1 cellular context compared by ENCODE assay signal in the genomic region with DNA sequence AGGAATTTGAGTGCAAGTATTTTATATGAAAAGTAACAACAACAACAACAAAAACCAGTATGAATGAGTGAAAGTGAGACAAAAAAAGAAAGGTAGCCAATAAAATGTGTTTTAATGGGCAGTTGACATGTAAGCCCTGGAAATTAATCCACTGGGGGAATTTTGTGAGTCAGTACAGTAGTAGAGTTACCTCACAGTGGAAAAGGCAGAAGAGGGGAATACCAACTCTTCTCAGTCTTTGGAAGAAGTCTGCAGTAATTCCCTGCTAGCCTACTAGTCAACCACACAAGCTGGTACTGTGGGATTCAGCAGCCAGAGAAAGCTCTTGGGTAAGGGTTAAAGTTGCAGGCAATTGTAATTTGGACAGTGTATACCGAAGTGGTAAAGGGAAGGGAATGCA.
TF ChIP-seq lines count a peak whose summit lies in the region.

No MANE protein-coding gene starts in this region.

TF ChIP-seq in GM12878, 131 proteins besides CTCF, POLR2A, EP300 and RAD21 (continued from another document and continues in another):
- TF ChIP-seq, protein P1, sequence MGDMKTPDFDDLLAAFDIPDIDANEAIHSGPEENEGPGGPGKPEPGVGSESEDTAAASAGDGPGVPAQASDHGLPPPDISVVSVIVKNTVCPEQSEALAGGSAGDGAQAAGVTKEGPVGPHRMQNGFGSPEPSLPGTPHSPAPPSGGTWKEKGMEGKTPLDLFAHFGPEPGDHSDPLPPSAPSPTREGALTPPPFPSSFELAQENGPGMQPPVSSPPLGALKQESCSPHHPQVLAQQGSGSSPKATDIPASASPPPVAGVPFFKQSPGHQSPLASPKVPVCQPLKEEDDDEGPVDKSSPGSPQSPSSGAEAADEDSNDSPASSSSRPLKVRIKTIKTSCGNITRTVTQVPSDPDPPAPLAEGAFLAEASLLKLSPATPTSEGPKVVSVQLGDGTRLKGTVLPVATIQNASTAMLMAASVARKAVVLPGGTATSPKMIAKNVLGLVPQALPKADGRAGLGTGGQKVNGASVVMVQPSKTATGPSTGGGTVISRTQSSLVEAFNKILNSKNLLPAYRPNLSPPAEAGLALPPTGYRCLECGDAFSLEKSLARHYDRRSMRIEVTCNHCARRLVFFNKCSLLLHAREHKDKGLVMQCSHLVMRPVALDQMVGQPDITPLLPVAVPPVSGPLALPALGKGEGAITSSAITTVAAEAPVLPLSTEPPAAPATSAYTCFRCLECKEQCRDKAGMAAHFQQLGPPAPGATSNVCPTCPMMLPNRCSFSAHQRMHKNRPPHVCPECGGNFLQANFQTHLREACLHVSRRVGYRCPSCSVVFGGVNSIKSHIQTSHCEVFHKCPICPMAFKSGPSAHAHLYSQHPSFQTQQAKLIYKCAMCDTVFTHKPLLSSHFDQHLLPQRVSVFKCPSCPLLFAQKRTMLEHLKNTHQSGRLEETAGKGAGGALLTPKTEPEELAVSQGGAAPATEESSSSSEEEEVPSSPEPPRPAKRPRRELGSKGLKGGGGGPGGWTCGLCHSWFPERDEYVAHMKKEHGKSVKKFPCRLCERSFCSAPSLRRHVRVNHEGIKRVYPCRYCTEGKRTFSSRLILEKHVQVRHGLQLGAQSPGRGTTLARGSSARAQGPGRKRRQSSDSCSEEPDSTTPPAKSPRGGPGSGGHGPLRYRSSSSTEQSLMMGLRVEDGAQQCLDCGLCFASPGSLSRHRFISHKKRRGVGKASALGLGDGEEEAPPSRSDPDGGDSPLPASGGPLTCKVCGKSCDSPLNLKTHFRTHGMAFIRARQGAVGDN (IDR thresholded peaks at IDR 0.05), result no peak
- TF ChIP-seq GABPA (IDR thresholded peaks at IDR 0.05; ENCODE audit: low read depth), result no peak
- TF ChIP-seq, protein P2, sequence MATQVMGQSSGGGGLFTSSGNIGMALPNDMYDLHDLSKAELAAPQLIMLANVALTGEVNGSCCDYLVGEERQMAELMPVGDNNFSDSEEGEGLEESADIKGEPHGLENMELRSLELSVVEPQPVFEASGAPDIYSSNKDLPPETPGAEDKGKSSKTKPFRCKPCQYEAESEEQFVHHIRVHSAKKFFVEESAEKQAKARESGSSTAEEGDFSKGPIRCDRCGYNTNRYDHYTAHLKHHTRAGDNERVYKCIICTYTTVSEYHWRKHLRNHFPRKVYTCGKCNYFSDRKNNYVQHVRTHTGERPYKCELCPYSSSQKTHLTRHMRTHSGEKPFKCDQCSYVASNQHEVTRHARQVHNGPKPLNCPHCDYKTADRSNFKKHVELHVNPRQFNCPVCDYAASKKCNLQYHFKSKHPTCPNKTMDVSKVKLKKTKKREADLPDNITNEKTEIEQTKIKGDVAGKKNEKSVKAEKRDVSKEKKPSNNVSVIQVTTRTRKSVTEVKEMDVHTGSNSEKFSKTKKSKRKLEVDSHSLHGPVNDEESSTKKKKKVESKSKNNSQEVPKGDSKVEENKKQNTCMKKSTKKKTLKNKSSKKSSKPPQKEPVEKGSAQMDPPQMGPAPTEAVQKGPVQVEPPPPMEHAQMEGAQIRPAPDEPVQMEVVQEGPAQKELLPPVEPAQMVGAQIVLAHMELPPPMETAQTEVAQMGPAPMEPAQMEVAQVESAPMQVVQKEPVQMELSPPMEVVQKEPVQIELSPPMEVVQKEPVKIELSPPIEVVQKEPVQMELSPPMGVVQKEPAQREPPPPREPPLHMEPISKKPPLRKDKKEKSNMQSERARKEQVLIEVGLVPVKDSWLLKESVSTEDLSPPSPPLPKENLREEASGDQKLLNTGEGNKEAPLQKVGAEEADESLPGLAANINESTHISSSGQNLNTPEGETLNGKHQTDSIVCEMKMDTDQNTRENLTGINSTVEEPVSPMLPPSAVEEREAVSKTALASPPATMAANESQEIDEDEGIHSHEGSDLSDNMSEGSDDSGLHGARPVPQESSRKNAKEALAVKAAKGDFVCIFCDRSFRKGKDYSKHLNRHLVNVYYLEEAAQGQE (IDR thresholded peaks at IDR 0.05; ENCODE audit: low read depth, low read length), result no peak
- TF ChIP-seq HDAC6 (IDR thresholded peaks at IDR 0.05; ENCODE audit: unreplicated experiment), result no peak
- peak; percentile 87 for TF ChIP-seq NFIC (IDR thresholded peaks at IDR 0.05; ENCODE audit: low read depth, low read length)
- peak; percentile 65 for TF ChIP-seq EED (IDR thresholded peaks at IDR 0.05; ENCODE audit: low read depth)
- TF ChIP-seq, protein P3, sequence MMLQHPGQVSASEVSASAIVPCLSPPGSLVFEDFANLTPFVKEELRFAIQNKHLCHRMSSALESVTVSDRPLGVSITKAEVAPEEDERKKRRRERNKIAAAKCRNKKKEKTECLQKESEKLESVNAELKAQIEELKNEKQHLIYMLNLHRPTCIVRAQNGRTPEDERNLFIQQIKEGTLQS (IDR thresholded peaks at IDR 0.05; ENCODE audit: borderline replicate concordance, extremely low read depth, low read depth, low read length), result no peak
- no peak for TF ChIP-seq ATF7 (IDR thresholded peaks at IDR 0.05; ENCODE audit: low read depth)
- no peak for TF ChIP-seq YBX1 (IDR thresholded peaks at IDR 0.05)
- TF ChIP-seq JUND (IDR thresholded peaks at IDR 0.05; ENCODE audit: low read depth, low read length), result no peak
- TF ChIP-seq NR2C2 (IDR thresholded peaks at IDR 0.05; ENCODE audit: borderline replicate concordance, control insufficient read depth, insufficient read length, low read depth), result no peak
- no peak for TF ChIP-seq GATAD2B (conservative IDR thresholded peaks at IDR 0.05; ENCODE audit: low read depth)
- TF ChIP-seq KAT2A (conservative IDR thresholded peaks at IDR 0.05; ENCODE audit: control insufficient read depth, low read depth, low read length), result no peak
- no peak for TF ChIP-seq RCOR1 (conservative IDR thresholded peaks at IDR 0.05; ENCODE audit: low read depth, low read length)
- TF ChIP-seq, protein P4, sequence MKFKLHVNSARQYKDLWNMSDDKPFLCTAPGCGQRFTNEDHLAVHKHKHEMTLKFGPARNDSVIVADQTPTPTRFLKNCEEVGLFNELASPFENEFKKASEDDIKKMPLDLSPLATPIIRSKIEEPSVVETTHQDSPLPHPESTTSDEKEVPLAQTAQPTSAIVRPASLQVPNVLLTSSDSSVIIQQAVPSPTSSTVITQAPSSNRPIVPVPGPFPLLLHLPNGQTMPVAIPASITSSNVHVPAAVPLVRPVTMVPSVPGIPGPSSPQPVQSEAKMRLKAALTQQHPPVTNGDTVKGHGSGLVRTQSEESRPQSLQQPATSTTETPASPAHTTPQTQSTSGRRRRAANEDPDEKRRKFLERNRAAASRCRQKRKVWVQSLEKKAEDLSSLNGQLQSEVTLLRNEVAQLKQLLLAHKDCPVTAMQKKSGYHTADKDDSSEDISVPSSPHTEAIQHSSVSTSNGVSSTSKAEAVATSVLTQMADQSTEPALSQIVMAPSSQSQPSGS (IDR thresholded peaks at IDR 0.05; ENCODE audit: low read length), result peak; percentile 55; the same call in 1 of the 2 replicates
- peak; percentile 79 for TF ChIP-seq JUNB (IDR thresholded peaks at IDR 0.05)
- peak; percentile 81; the same call in 1 of the 2 replicates for TF ChIP-seq FOXM1 (IDR thresholded peaks at IDR 0.05; ENCODE audit: low read depth, low read length)
- no peak for TF ChIP-seq RB1 (IDR thresholded peaks at IDR 0.05; ENCODE audit: borderline replicate concordance)
- peak; percentile 43; the same call in 1 of the 2 replicates for TF ChIP-seq BCL11A (IDR thresholded peaks at IDR 0.05; ENCODE audit: low read depth, low read length)
- no peak for TF ChIP-seq EZH2 (IDR thresholded peaks at IDR 0.05; ENCODE audit: borderline replicate concordance, control insufficient read depth, low read depth, low read length)
- no peak for TF ChIP-seq TBL1XR1 (IDR thresholded peaks at IDR 0.05; ENCODE audit: low read depth, low read length)
- TF ChIP-seq IKZF2 (IDR thresholded peaks at IDR 0.05), result peak; percentile 29 to 51; a peak in 3 of 4 replicates
- no peak for TF ChIP-seq NR2C1 (IDR thresholded peaks at IDR 0.05)
- TF ChIP-seq CBFB (IDR thresholded peaks at IDR 0.05; ENCODE audit: low read depth), result no peak
- peak; percentile 31; the same call in 1 of the 2 replicates for TF ChIP-seq DPF2 (IDR thresholded peaks at IDR 0.05)
- TF ChIP-seq SMAD5 (IDR thresholded peaks at IDR 0.05; ENCODE audit: low read depth), result no peak
- TF ChIP-seq YY1 (IDR thresholded peaks at IDR 0.05; ENCODE audit: low read depth, low read length), result no peak
- peak; percentile 55 for TF ChIP-seq IKZF1 (conservative IDR thresholded peaks at IDR 0.05)
- TF ChIP-seq, protein P5, sequence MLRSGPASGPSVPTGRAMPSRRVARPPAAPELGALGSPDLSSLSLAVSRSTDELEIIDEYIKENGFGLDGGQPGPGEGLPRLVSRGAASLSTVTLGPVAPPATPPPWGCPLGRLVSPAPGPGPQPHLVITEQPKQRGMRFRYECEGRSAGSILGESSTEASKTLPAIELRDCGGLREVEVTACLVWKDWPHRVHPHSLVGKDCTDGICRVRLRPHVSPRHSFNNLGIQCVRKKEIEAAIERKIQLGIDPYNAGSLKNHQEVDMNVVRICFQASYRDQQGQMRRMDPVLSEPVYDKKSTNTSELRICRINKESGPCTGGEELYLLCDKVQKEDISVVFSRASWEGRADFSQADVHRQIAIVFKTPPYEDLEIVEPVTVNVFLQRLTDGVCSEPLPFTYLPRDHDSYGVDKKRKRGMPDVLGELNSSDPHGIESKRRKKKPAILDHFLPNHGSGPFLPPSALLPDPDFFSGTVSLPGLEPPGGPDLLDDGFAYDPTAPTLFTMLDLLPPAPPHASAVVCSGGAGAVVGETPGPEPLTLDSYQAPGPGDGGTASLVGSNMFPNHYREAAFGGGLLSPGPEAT (IDR thresholded peaks at IDR 0.05; ENCODE audit: low read depth), result peak; percentile 44; the same call in 1 of the 2 replicates
- TF ChIP-seq, protein P6, sequence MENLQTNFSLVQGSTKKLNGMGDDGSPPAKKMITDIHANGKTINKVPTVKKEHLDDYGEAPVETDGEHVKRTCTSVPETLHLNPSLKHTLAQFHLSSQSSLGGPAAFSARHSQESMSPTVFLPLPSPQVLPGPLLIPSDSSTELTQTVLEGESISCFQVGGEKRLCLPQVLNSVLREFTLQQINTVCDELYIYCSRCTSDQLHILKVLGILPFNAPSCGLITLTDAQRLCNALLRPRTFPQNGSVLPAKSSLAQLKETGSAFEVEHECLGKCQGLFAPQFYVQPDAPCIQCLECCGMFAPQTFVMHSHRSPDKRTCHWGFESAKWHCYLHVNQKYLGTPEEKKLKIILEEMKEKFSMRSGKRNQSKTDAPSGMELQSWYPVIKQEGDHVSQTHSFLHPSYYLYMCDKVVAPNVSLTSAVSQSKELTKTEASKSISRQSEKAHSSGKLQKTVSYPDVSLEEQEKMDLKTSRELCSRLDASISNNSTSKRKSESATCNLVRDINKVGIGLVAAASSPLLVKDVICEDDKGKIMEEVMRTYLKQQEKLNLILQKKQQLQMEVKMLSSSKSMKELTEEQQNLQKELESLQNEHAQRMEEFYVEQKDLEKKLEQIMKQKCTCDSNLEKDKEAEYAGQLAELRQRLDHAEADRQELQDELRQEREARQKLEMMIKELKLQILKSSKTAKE (IDR thresholded peaks at IDR 0.05; ENCODE audit: low read depth, poor library complexity, severe bottlenecking), result no peak
- no peak for TF ChIP-seq ZZZ3 (IDR thresholded peaks at IDR 0.05; ENCODE audit: control insufficient read depth, insufficient read length, low read depth)
- TF ChIP-seq, protein P7, sequence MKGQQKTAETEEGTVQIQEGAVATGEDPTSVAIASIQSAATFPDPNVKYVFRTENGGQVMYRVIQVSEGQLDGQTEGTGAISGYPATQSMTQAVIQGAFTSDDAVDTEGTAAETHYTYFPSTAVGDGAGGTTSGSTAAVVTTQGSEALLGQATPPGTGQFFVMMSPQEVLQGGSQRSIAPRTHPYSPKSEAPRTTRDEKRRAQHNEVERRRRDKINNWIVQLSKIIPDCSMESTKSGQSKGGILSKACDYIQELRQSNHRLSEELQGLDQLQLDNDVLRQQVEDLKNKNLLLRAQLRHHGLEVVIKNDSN (IDR thresholded peaks at IDR 0.05; ENCODE audit: borderline replicate concordance, extremely low read length, insufficient read depth, low read depth, low read length), result no peak
- no peak for TF ChIP-seq HDAC2 (IDR thresholded peaks at IDR 0.05)
- no peak for TF ChIP-seq TARDBP (IDR thresholded peaks at IDR 0.05; ENCODE audit: borderline replicate concordance)
- TF ChIP-seq LARP7 (IDR thresholded peaks at IDR 0.05), result no peak
- TF ChIP-seq, protein P8, sequence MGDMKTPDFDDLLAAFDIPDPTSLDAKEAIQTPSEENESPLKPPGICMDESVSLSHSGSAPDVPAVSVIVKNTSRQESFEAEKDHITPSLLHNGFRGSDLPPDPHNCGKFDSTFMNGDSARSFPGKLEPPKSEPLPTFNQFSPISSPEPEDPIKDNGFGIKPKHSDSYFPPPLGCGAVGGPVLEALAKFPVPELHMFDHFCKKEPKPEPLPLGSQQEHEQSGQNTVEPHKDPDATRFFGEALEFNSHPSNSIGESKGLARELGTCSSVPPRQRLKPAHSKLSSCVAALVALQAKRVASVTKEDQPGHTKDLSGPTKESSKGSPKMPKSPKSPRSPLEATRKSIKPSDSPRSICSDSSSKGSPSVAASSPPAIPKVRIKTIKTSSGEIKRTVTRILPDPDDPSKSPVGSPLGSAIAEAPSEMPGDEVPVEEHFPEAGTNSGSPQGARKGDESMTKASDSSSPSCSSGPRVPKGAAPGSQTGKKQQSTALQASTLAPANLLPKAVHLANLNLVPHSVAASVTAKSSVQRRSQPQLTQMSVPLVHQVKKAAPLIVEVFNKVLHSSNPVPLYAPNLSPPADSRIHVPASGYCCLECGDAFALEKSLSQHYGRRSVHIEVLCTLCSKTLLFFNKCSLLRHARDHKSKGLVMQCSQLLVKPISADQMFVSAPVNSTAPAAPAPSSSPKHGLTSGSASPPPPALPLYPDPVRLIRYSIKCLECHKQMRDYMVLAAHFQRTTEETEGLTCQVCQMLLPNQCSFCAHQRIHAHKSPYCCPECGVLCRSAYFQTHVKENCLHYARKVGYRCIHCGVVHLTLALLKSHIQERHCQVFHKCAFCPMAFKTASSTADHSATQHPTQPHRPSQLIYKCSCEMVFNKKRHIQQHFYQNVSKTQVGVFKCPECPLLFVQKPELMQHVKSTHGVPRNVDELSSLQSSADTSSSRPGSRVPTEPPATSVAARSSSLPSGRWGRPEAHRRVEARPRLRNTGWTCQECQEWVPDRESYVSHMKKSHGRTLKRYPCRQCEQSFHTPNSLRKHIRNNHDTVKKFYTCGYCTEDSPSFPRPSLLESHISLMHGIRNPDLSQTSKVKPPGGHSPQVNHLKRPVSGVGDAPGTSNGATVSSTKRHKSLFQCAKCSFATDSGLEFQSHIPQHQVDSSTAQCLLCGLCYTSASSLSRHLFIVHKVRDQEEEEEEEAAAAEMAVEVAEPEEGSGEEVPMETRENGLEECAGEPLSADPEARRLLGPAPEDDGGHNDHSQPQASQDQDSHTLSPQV (IDR thresholded peaks at IDR 0.05), result no peak
- no peak for TF ChIP-seq BACH1 (IDR thresholded peaks at IDR 0.05; ENCODE audit: borderline replicate concordance)
- TF ChIP-seq ETV6 (conservative IDR thresholded peaks at IDR 0.05 in 1 of 2, IDR thresholded peaks at IDR 0.05 in 1 of 2; ENCODE audit: borderline replicate concordance in 1 of 2, low read depth in 1 of 2), result no peak
- TF ChIP-seq ZNF384 (IDR thresholded peaks at IDR 0.05; ENCODE audit: borderline replicate concordance, low read depth, low read length), result no peak
- peak; percentile 72 for TF ChIP-seq RUNX3 (IDR thresholded peaks at IDR 0.05; ENCODE audit: low read length)
- TF ChIP-seq IRF4 (IDR thresholded peaks at IDR 0.05; ENCODE audit: low read depth, low read length), result peak; percentile 56; the same call in 1 of the 2 replicates
- no peak for TF ChIP-seq CBX5 (IDR thresholded peaks at IDR 0.05; ENCODE audit: low read depth)
